In the genomic region with DNA sequence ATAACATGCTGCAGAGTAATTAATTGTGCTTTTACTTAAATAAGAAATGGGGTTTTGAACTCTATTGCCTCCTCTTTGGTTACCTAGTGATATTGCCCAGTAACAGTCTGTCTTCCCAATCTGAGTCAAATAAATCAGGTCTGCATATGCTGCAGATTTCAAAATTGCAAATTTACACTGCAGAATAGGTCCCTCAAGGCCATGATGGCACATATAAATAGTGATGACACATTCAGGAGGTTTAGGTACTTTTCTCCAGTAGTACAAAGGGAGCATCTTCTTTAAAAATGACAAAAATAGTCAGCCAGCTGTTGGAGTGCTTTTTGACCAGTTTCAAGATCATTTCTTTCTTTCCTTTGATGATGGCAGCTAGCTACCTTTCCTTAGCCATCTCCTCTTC, we compare ENCODE assay signal across 21 cellular contexts.
"Had no signal": no experiment of that assay in that cellular context is flagged by ENCODE, and none has a peak within 500 bp of the region (broad histone marks: within the 10 kb centered on the region; RNA-seq: fewer than 3 reads in every experiment).

No MANE protein-coding gene starts in this region.

- DNase-seq: activated CD4-positive, alpha-beta T cell treated with anti-CD3 and anti-CD28 coated beads, Interleukin-2, amount 10 ng/mL, durations not matched to agents 24 days and 14 days; activated CD8-positive, alpha-beta memory T cell treated with anti-CD3 and anti-CD28 coated beads, Interleukin-2, amount 10 ng/mL, durations not matched to agents 7 days and 5 days; activated CD8-positive, alpha-beta T cell treated with anti-CD3 and anti-CD28 coated beads for 36 hours; activated effector memory CD4-positive, alpha-beta T cell treated with anti-CD3 and anti-CD28 coated beads, Interleukin-2, amount 50 U/mL, for 16 hours; activated T-cell treated with anti-CD3 and anti-CD28 coated beads for 4 hours; anterior cingulate cortex; body of pancreas; cortex of kidney; endodermal cell; heart left ventricle; left ventricle myocardium superior; mammary epithelial cell; midbrain; ovary; stimulated activated CD4-positive, alpha-beta T cell treated with anti-CD3 and anti-CD28 coated beads, Interleukin-12 subunit alpha, Interleukin-12 subunit beta, amount 100 ng/mL, for 4 hours; stimulated activated CD4-positive, alpha-beta T cell treated with anti-CD3 and anti-CD28 coated beads, Interleukin-4, amount 100 ng/mL, for 4 hours; tibial artery had no signal

- ATAC-seq: activated CD4-positive, CD25-positive, alpha-beta regulatory T cell treated with anti-CD3 and anti-CD28 coated beads, Interleukin-2, amount 50 U/mL, for 24 hours; activated CD8-positive, alpha-beta memory T cell treated with anti-CD3 and anti-CD28 coated beads, Interleukin-2, amount 10 ng/mL, durations not matched to agents 7 days and 5 days; activated CD8-positive, alpha-beta T cell treated with anti-CD3 and anti-CD28 coated beads for 36 hours; body of pancreas; heart left ventricle; left ventricle myocardium superior had no signal

- H3K4me3 ChIP-seq: body of pancreas, cardiac muscle cell, heart left ventricle, ovary, prostate gland, right atrium auricular region, tibial artery had no signal
